1 cellular context compared by ENCODE assay signal in the genomic region with DNA sequence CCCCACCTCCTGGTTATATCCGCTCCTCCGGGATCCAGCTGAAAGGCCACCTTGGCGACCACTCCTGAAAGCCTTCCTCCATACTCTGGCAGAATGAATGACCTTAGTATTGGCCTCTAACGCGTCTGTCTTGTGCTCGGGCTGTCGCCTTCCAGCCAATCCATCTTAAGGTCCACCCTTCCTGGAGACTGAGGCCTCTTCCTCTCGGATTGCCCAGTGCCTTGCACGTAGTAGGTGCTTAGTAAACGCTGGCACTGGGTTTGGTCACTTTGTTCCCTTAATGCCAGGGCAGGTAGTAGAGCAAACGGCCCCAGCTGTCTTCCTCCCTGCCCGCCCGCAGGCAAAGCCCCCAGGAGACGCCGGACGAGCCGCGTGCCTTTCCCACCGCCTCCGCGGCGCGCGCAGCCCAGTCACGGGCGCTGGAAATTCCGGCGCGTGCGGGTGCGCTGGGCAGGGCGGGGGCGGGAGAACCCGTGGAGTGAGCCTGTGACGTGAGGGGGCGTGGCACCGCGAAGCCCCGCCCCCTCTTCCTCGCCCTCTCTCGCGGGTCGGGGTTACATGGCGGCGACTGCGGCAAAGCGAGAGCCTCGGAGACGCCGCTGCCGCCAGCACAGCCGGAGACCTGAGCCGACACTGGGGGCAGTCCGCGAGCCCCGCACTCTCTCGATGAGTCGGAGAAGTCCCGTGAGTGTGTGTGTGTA.
TF ChIP-seq lines count a peak whose summit lies in the region.

Gene MAPK6, plus strand, starts transcription at position 527 of the 701 bp plus-strand sequence. CDS start 27,242 bp downstream, outside the sequence.

TF ChIP-seq in WTC11, 78 proteins besides CTCF, POLR2A, EP300 and RAD21 (continued from another document and continues in another):
- TF ChIP-seq STAT6 (CRISPR knock-in tag; conservative IDR thresholded peaks at IDR 0.05; ENCODE audit: low read depth), result no peak
- TF ChIP-seq NR1H2 (CRISPR knock-in tag; IDR thresholded peaks at IDR 0.05), result no peak
- no peak for TF ChIP-seq ZNF425 (CRISPR knock-in tag; conservative IDR thresholded peaks at IDR 0.05)
- no peak for TF ChIP-seq E2F4 (CRISPR knock-in tag; IDR thresholded peaks at IDR 0.05; ENCODE audit: borderline replicate concordance, low read depth)
- no peak for TF ChIP-seq SOX15 (CRISPR knock-in tag; IDR thresholded peaks at IDR 0.05)
- TF ChIP-seq CREB1 (CRISPR knock-in tag; IDR thresholded peaks at IDR 0.05), result 0 out of 2 replicates have a peak, but pooled peaks have one; percentile 43
- TF ChIP-seq, protein P1, sequence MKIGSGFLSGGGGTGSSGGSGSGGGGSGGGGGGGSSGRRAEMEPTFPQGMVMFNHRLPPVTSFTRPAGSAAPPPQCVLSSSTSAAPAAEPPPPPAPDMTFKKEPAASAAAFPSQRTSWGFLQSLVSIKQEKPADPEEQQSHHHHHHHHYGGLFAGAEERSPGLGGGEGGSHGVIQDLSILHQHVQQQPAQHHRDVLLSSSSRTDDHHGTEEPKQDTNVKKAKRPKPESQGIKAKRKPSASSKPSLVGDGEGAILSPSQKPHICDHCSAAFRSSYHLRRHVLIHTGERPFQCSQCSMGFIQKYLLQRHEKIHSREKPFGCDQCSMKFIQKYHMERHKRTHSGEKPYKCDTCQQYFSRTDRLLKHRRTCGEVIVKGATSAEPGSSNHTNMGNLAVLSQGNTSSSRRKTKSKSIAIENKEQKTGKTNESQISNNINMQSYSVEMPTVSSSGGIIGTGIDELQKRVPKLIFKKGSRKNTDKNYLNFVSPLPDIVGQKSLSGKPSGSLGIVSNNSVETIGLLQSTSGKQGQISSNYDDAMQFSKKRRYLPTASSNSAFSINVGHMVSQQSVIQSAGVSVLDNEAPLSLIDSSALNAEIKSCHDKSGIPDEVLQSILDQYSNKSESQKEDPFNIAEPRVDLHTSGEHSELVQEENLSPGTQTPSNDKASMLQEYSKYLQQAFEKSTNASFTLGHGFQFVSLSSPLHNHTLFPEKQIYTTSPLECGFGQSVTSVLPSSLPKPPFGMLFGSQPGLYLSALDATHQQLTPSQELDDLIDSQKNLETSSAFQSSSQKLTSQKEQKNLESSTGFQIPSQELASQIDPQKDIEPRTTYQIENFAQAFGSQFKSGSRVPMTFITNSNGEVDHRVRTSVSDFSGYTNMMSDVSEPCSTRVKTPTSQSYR (CRISPR knock-in tag; IDR thresholded peaks at IDR 0.05), result peak; percentile 53; the same call in 1 of the 2 replicates
- TF ChIP-seq GRHL2 (CRISPR knock-in tag; IDR thresholded peaks at IDR 0.05; ENCODE audit: insufficient replicate concordance, severe bottlenecking), result no peak
- TF ChIP-seq PRDM15 (CRISPR knock-in tag; IDR thresholded peaks at IDR 0.05), result no peak
- TF ChIP-seq SP1 (CRISPR knock-in tag; conservative IDR thresholded peaks at IDR 0.05), result peak; percentile 96
- TF ChIP-seq ZBTB21 (CRISPR knock-in tag; IDR thresholded peaks at IDR 0.05; ENCODE audit: borderline replicate concordance), result no peak; the same call in 1 of the 2 replicates
- TF ChIP-seq ETV6 (CRISPR knock-in tag; IDR thresholded peaks at IDR 0.05), result no peak; the same call in none of the 2 replicates
- no peak for TF ChIP-seq FOXJ3 (CRISPR knock-in tag; IDR thresholded peaks at IDR 0.05; ENCODE audit: borderline replicate concordance)
- TF ChIP-seq NFATC4 (CRISPR knock-in tag; IDR thresholded peaks at IDR 0.05), result peak; percentile 46; the same call in 1 of the 2 replicates
- no peak for TF ChIP-seq ELF4 (CRISPR knock-in tag; IDR thresholded peaks at IDR 0.05; ENCODE audit: low read depth)
- TF ChIP-seq JUN (CRISPR knock-in tag; IDR thresholded peaks at IDR 0.05), result no peak
- peak; percentile 89; the same call in 1 of the 2 replicates for TF ChIP-seq GTF2I (CRISPR knock-in tag; conservative IDR thresholded peaks at IDR 0.05)
- TF ChIP-seq, protein P2, sequence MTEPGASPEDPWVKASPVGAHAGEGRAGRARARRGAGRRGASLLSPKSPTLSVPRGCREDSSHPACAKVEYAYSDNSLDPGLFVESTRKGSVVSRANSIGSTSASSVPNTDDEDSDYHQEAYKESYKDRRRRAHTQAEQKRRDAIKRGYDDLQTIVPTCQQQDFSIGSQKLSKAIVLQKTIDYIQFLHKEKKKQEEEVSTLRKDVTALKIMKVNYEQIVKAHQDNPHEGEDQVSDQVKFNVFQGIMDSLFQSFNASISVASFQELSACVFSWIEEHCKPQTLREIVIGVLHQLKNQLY (CRISPR knock-in tag; IDR thresholded peaks at IDR 0.05), result no peak
- TF ChIP-seq FOXP1 (CRISPR knock-in tag; IDR thresholded peaks at IDR 0.05; ENCODE audit: borderline replicate concordance), result peak; percentile 74
- TF ChIP-seq PRRX2 (CRISPR knock-in tag; IDR thresholded peaks at IDR 0.05), result no peak
- peak; percentile 58; the same call in 1 of the 2 replicates for TF ChIP-seq RELA (CRISPR knock-in tag; IDR thresholded peaks at IDR 0.05; ENCODE audit: borderline replicate concordance)
- no peak for TF ChIP-seq SMAD4 (CRISPR knock-in tag; IDR thresholded peaks at IDR 0.05)
- no peak for TF ChIP-seq NR3C1 (CRISPR knock-in tag; conservative IDR thresholded peaks at IDR 0.05; ENCODE audit: low read depth)
- TF ChIP-seq KAT7 (CRISPR knock-in tag; IDR thresholded peaks at IDR 0.05; ENCODE audit: borderline replicate concordance), result no peak
- TF ChIP-seq, protein P3, sequence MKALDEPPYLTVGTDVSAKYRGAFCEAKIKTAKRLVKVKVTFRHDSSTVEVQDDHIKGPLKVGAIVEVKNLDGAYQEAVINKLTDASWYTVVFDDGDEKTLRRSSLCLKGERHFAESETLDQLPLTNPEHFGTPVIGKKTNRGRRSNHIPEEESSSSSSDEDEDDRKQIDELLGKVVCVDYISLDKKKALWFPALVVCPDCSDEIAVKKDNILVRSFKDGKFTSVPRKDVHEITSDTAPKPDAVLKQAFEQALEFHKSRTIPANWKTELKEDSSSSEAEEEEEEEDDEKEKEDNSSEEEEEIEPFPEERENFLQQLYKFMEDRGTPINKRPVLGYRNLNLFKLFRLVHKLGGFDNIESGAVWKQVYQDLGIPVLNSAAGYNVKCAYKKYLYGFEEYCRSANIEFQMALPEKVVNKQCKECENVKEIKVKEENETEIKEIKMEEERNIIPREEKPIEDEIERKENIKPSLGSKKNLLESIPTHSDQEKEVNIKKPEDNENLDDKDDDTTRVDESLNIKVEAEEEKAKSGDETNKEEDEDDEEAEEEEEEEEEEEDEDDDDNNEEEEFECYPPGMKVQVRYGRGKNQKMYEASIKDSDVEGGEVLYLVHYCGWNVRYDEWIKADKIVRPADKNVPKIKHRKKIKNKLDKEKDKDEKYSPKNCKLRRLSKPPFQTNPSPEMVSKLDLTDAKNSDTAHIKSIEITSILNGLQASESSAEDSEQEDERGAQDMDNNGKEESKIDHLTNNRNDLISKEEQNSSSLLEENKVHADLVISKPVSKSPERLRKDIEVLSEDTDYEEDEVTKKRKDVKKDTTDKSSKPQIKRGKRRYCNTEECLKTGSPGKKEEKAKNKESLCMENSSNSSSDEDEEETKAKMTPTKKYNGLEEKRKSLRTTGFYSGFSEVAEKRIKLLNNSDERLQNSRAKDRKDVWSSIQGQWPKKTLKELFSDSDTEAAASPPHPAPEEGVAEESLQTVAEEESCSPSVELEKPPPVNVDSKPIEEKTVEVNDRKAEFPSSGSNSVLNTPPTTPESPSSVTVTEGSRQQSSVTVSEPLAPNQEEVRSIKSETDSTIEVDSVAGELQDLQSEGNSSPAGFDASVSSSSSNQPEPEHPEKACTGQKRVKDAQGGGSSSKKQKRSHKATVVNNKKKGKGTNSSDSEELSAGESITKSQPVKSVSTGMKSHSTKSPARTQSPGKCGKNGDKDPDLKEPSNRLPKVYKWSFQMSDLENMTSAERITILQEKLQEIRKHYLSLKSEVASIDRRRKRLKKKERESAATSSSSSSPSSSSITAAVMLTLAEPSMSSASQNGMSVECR (CRISPR knock-in tag; IDR thresholded peaks at IDR 0.05; ENCODE audit: borderline replicate concordance), result 0 out of 2 replicates have a peak, but pooled peaks have one; percentile 27
- no peak for TF ChIP-seq IRF2 (CRISPR knock-in tag; IDR thresholded peaks at IDR 0.05; ENCODE audit: borderline replicate concordance, low read depth)
- TF ChIP-seq TEAD1 (CRISPR knock-in tag; IDR thresholded peaks at IDR 0.05), result 0 out of 2 replicates have a peak, but pooled peaks have one; percentile 42
- TF ChIP-seq, protein P4, sequence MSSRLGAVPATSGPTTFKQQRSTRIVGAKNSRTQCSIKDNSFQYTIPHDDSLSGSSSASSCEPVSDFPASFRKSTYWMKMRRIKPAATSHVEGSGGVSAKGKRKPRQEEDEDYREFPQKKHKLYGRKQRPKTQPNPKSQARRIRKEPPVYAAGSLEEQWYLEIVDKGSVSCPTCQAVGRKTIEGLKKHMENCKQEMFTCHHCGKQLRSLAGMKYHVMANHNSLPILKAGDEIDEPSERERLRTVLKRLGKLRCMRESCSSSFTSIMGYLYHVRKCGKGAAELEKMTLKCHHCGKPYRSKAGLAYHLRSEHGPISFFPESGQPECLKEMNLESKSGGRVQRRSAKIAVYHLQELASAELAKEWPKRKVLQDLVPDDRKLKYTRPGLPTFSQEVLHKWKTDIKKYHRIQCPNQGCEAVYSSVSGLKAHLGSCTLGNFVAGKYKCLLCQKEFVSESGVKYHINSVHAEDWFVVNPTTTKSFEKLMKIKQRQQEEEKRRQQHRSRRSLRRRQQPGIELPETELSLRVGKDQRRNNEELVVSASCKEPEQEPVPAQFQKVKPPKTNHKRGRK (CRISPR knock-in tag; IDR thresholded peaks at IDR 0.05; ENCODE audit: borderline replicate concordance), result no peak
